10 cellular contexts compared by ENCODE assay signal in genomic region chr6:98836025-98836961, GRCh38. TPM values are rescaled to one million over a fixed set of nuclear protein-coding genes. Genes with fewer than 3 reads are reported as not detected.
A peak's percentile ranks its signal among the peaks of the same experiment; 100 is the strongest.
DNase-seq lines count a peak whose midpoint lies in the region; ATAC-seq, FAIRE-seq and TF ChIP-seq lines count a peak whose summit lies in the region.
"Had no signal": no experiment of that assay in that cellular context is flagged by ENCODE, and none has a peak within 500 bp of the region (broad histone marks: within the 10 kb centered on the region; RNA-seq: fewer than 3 reads in every experiment).

No MANE protein-coding gene starts in this region.

- TF ChIP-seq CTCF in GM12878 (IDR thresholded peaks at IDR 0.05 in 2 of 3, conservative IDR thresholded peaks at IDR 0.05 in 1 of 3; ENCODE audit: control insufficient read depth in 2 of 3, extremely low read depth in 1 of 3, insufficient read depth in 1 of 3, low read depth in 3 of 3, low read length in 3 of 3) (no peak), vagina (IDR thresholded peaks at IDR 0.05) (no peak)

- H3K9ac ChIP-seq in HUES64 (ENCODE audit: low read depth, low read length) (peak overlapping the region; percentile 4; the same call in 1 of the 2 replicates), GM12878 (ENCODE audit: control insufficient read depth, insufficient read depth, low read length) (no peak overlapping the region)

- DNase-seq in COR-L47 (lab: John Stamatoyannopoulos, UW), result peak; percentile 42
- no peak for DNase-seq in GM12878 (ENCODE audit: low read depth, low spot score)
- no peak for DNase-seq in natural killer cell treated with Interleukin-12 subunit alpha and Interleukin-12 subunit beta and Interleukin-15 and Interleukin-18, amount 100 ng/mL, for 72 hours (ENCODE audit: low spot score)
- no peak for DNase-seq in vagina (ENCODE audit: extremely low spot score in 2 of 2)
- no peak for DNase-seq in Kasumi-1 (lab: John Stamatoyannopoulos, UW)
- DNase-seq in G401 (ENCODE audit: low spot score), result no peak

- H3K4me3 ChIP-seq in HUES64 (ENCODE audit: low read length) (peak overlapping the region; percentile 60), GM12878 (no peak overlapping the region), vagina (peak overlapping the region in 1 of 2 donors; percentile 64)

- in situ Hi-C loops in GM12878 (cut with MboI) (no loop called here), G401 (cut with HindIII; ENCODE audit: low sequenced_read_pairs) (no loop called here)

- H3K27ac ChIP-seq in HUES64 (ENCODE audit: low read depth, low read length), result no peak overlapping the region
- no peak overlapping the region for H3K27ac ChIP-seq in GM12878 (ENCODE audit: control insufficient read depth, insufficient read depth)
- no peak overlapping the region for H3K27ac ChIP-seq in vagina
- H3K27ac ChIP-seq: prostate gland had no signal

- H3K27ac Mint-ChIP-seq in natural killer cell treated with Interleukin-12 subunit alpha and Interleukin-12 subunit beta and Interleukin-15 and Interleukin-18, amount 100 ng/mL, for 72 hours, result no peak overlapping the region

- TF ChIP-seq EP300 in GM12878 (IDR thresholded peaks at IDR 0.05; ENCODE audit: borderline replicate concordance in 1 of 2, control insufficient read depth in 1 of 2, low read depth in 2 of 2, low read length in 2 of 2), result no peak

- CTCF ChIA-PET in GM12878 (lab: Yijun Ruan, JAX), result interaction anchor here (1.7 kb wide), 1 partner anchor 9 kb away, joined by 4 read pairs; no protein-coding TSS in a partner anchor

- peaks cover 22 to 30% of the 10 kb centered on the region in 2 donors for H3K4me1 Mint-ChIP-seq in natural killer cell treated with Interleukin-12 subunit alpha and Interleukin-12 subunit beta and Interleukin-15 and Interleukin-18, amount 100 ng/mL, for 72 hours (ENCODE audit: low read depth in 2 of 2)

- WGBS in HUES64, result under 1% methylated on average over 19 of the region's 23 CpGs
- WGBS in GM12878 (ENCODE audit: insufficient coverage, insufficient replicate concordance, low lambda C conversion rate, missing lambda C conversion rate), result 14% methylated on average over 23 of the region's 23 CpGs

- peaks cover 45% of the 10 kb centered on the region for H3K4me1 ChIP-seq in HUES64 (ENCODE audit: insufficient read depth, low read length)
- H3K4me1 ChIP-seq in GM12878 (ENCODE audit: control insufficient read depth, insufficient read depth, low read length), result no peaks in the 10 kb centered on the region
- peaks cover 48% of the 10 kb centered on the region for H3K4me1 ChIP-seq in vagina

- H3K27me3 ChIP-seq in HUES64 (ENCODE audit: insufficient read depth, low read length), result peaks cover 96% of the 10 kb centered on the region
- peaks cover 14 to 30% of the 10 kb centered on the region in 2 experiments for H3K27me3 ChIP-seq in GM12878 (replicated peaks in 1 of 2; ENCODE audit: control insufficient read depth in 2 of 2, insufficient read depth in 2 of 2, low read length in 1 of 2)
- peaks cover 21% of the 10 kb centered on the region for H3K27me3 ChIP-seq in vagina

- H3K4me2 ChIP-seq in GM12878 (ENCODE audit: control insufficient read depth, insufficient read depth), result no peak overlapping the region

- H3K9me3 ChIP-seq in HUES64 (ENCODE audit: insufficient read depth, low read depth, low read length) (no peaks in the 10 kb centered on the region), GM12878 (replicated peaks; ENCODE audit: control insufficient read depth, insufficient read depth, low read length) (no peaks in the 10 kb centered on the region; the same call in 2 of the 3 replicates), vagina (no peaks in the 10 kb centered on the region)
- H3K9me3 ChIP-seq: prostate gland had no signal

- no peak for TF ChIP-seq POLR2A in GM12878 (IDR thresholded peaks at IDR 0.05; ENCODE audit: low read depth, low read length)
- no peak for TF ChIP-seq POLR2A in vagina (IDR thresholded peaks at IDR 0.05)

- BruUV-seq in GM12878 (replicated peaks; lab: Mats Ljungman, UMichigan), result no TSS peak

- H3K36me3 ChIP-seq in HUES64 (ENCODE audit: insufficient read depth, low read length), result no peaks in the 10 kb centered on the region
- no peaks in the 10 kb centered on the region for H3K36me3 ChIP-seq in GM12878 (ENCODE audit: control insufficient read depth in 2 of 2, insufficient read depth in 2 of 2, low read length in 1 of 2)
- no peaks in the 10 kb centered on the region for H3K36me3 ChIP-seq in vagina
- H3K36me3 ChIP-seq: prostate gland had no signal

- no peak for TF ChIP-seq RAD21 in GM12878 (IDR thresholded peaks at IDR 0.05; ENCODE audit: insufficient read depth, low read depth, low read length)

- intact Hi-C loops in GM12878 (cut with micrococcal nuclease; ENCODE audit: unreplicated experiment) (loop anchor here (5.0 kb wide), 1 partner anchor 59 kb away; no protein-coding TSS in a partner anchor), vagina (cut with DNase I) (no loop called here)

- peaks cover 50 to 77% of the 10 kb centered on the region in 2 donors for H3K27me3 Mint-ChIP-seq in natural killer cell treated with Interleukin-12 subunit alpha and Interleukin-12 subunit beta and Interleukin-15 and Interleukin-18, amount 100 ng/mL, for 72 hours

- no peak overlapping the region for H2AFZ ChIP-seq in GM12878 (ENCODE audit: control insufficient read depth, low read depth, low read length)

- no peaks in the 10 kb centered on the region for H3K9me3 Mint-ChIP-seq in natural killer cell treated with Interleukin-12 subunit alpha and Interleukin-12 subunit beta and Interleukin-15 and Interleukin-18, amount 100 ng/mL, for 72 hours

- peak overlapping the region; percentile 56 for H3K4me3 Mint-ChIP-seq in natural killer cell treated with Interleukin-12 subunit alpha and Interleukin-12 subunit beta and Interleukin-15 and Interleukin-18, amount 100 ng/mL, for 72 hours

- SMC1A ChIA-PET in GM12878 (lab: Charles Lee; ENCODE audit: uncharacterized antibody, unreplicated experiment), result interaction anchor here (0.7 kb wide), 1 partner anchor 25 kb away, joined by 3 read pairs; no protein-coding TSS in a partner anchor

- RAD21 ChIA-PET in GM12878 (lab: Charles Lee; ENCODE audit: unreplicated experiment), result no interaction called here

- H3K36me3 Mint-ChIP-seq in natural killer cell treated with Interleukin-12 subunit alpha and Interleukin-12 subunit beta and Interleukin-15 and Interleukin-18, amount 100 ng/mL, for 72 hours, result no peaks in the 10 kb centered on the region

- H3K79me2 ChIP-seq in GM12878 (ENCODE audit: control insufficient read depth, insufficient read depth, low read length), result no peaks in the 10 kb centered on the region

- POLR2A ChIA-PET in GM12878 (lab: Charles Lee), result no interaction called here

- FAIRE-seq in GM12878 (lab: Jason Lieb, UNC), result no peak
- FAIRE-seq: GM12892 had no signal

- ATAC-seq in GM12878 (no peak), HG03175 (IDR thresholded peaks at IDR 0.05; ENCODE audit: unreplicated experiment) (no peak)
- ATAC-seq in natural killer cell treated with Interleukin-12 subunit alpha and Interleukin-12 subunit beta and Interleukin-15 and Interleukin-18, amount 100 ng/mL, for 72 hours, result no peak

- no peaks in the 10 kb centered on the region for H4K20me1 ChIP-seq in GM12878 (ENCODE audit: control insufficient read depth, insufficient read depth)

TF ChIP-seq in GM12878, 131 proteins besides CTCF, POLR2A, EP300 and RAD21:
- TF ChIP-seq ETV6 (conservative IDR thresholded peaks at IDR 0.05 in 1 of 2, IDR thresholded peaks at IDR 0.05 in 1 of 2; ENCODE audit: borderline replicate concordance in 1 of 2, low read depth in 1 of 2), result no peak
- peak; percentile 48; the same call in 1 of the 2 replicates for TF ChIP-seq EZH2 (IDR thresholded peaks at IDR 0.05; ENCODE audit: borderline replicate concordance, control insufficient read depth, low read depth, low read length)
- TF ChIP-seq SMC3 (IDR thresholded peaks at IDR 0.05; ENCODE audit: borderline replicate concordance, low read length), result no peak
- no peak for TF ChIP-seq TAF1 (IDR thresholded peaks at IDR 0.05; ENCODE audit: borderline replicate concordance, low read depth, low read length)
- no peak for TF ChIP-seq KDM1A (IDR thresholded peaks at IDR 0.05; ENCODE audit: borderline replicate concordance)
- TF ChIP-seq MEF2A (IDR thresholded peaks at IDR 0.05; ENCODE audit: insufficient read depth, low read depth, low read length), result no peak
- TF ChIP-seq RB1 (IDR thresholded peaks at IDR 0.05; ENCODE audit: borderline replicate concordance), result no peak

RNA-seq across cellular contexts. Expression of gene POU3F2, which starts 1.9 kb away (rescaled TPM):
- polyA plus RNA-seq in HUES64 (2013, experiment 1 of 2), result 7.3 TPM
- polyA plus RNA-seq in HUES64 (2013, experiment 2 of 2), result 16.2 TPM
- not detected in 2 replicates for total RNA-seq in GM12878 (2013; cell fraction: nucleolus; rRNA removed)
- not detected in 2 replicates for total RNA-seq in GM12878 (2014; rRNA removed)
- not detected in 2 replicates for total RNA-seq in GM12878 (2014; rRNA removed; fragmentation: Illumina TruSeq; extraction: Trizol)
- total RNA-seq in GM12878 (2021), result not detected in 2 replicates
- polyA plus RNA-seq in GM12878 (2011; ENCODE audit: low read depth), result not detected
- polyA plus RNA-seq in GM12878 (2011; rRNA removed), result not detected in 2 replicates
- not detected in 2 replicates for polyA plus RNA-seq in GM12878 (2011; cell fraction: cytosol; rRNA removed)
- polyA plus RNA-seq in GM12878 (2011; cell fraction: nucleus; rRNA removed), result not detected in 2 replicates
- 0.01 TPM in 1 of 2 replicates, not detected in the other for polyA plus RNA-seq in GM12878 (2012)
- polyA plus RNA-seq in GM12878 (2014; fragmentation: Illumina TruSeq; extraction: Trizol), result not detected in 2 replicates
- polyA plus RNA-seq in GM12878 (2014; fragmentation: Nextera tagmentation; extraction: Ambion mirVana), result not detected
- polyA plus RNA-seq in GM12878 (2014; rRNA removed), result not detected in 2 replicates
- not detected for polyA plus RNA-seq in GM12878 (2016; fragmentation: Nextera tagmentation; extraction: Ambion mirVana)
- not detected in 2 replicates for polyA minus RNA-seq in GM12878 (2011; rRNA and poly(A)+ RNA removed)
- not detected in 2 replicates for polyA minus RNA-seq in GM12878 (2011; cell fraction: cytosol; rRNA and poly(A)+ RNA removed)
- not detected in 2 replicates for polyA minus RNA-seq in GM12878 (2011; cell fraction: nucleus; rRNA and poly(A)+ RNA removed)
- total RNA-seq in natural killer cell treated with Interleukin-12 subunit alpha and Interleukin-12 subunit beta and Interleukin-15 and Interleukin-18, amount 100 ng/mL, for 72 hours, result not detected
- total RNA-seq in vagina, result not detected
- total RNA-seq in G401 (2014; rRNA removed; shearing (Covaris generic)), result not detected in 2 replicates
- total RNA-seq: prostate gland had no signal
